In genomic region chr4:145482209-145483021, GRCh38 we compare ENCODE assay signal across 8 cellular contexts. TPM values are rescaled to one million over a fixed set of nuclear protein-coding genes. Genes with fewer than 3 reads are reported as not detected.
A peak's percentile ranks its signal among the peaks of the same experiment; 100 is the strongest.
DNase-seq lines count a peak whose midpoint lies in the region; ATAC-seq and TF ChIP-seq lines count a peak whose summit lies in the region.

No MANE protein-coding gene starts in this region.

- H3K36me3 ChIP-seq in NT2/D1 (ENCODE audit: insufficient read depth, insufficient read length, low read length) (no peaks in the 10 kb centered on the region), gastroesophageal sphincter (no peaks in the 10 kb centered on the region), thymus (ENCODE audit: control insufficient read depth, insufficient read depth) (no peaks in the 10 kb centered on the region)

- 0 to 1% methylated on average over 12 to 15 of the region's 73 CpGs for WGBS in gastroesophageal sphincter (ENCODE audit: low coverage in 1 of 2), 2 donors
- WGBS in thymus: under 1% methylated on average over 73 of the region's 73 CpGs

- peak in 12 of 14 donors; percentile 2 to 79 (median 48) for DNase-seq in C1 segment of cervical spinal cord (lab: John Stamatoyannopoulos, UW)
- DNase-seq in GM19238 (ENCODE audit: insufficient read length, low spot score): peak; percentile 42
- peak; percentile 32 for DNase-seq in NT2/D1 (ENCODE audit: low read depth, low spot score)
- peak; percentile 20 for DNase-seq in activated gamma-delta T cell treated with anti-CD3 and anti-CD28 coated beads, Interleukin-2, amount 50 U/mL, for 16 hours (ENCODE audit: low read depth)
- DNase-seq in non-pigmented ciliary epithelial cell (ENCODE audit: low read depth): peak; percentile 63

- H3K27me3 ChIP-seq in NT2/D1 (ENCODE audit: insufficient read depth, insufficient read length) (no peaks in the 10 kb centered on the region), gastroesophageal sphincter (no peaks in the 10 kb centered on the region), thymus (ENCODE audit: control insufficient read depth, insufficient read depth) (no peaks in the 10 kb centered on the region)

- peak in 1 of 4 experiments; percentile 24 for TF ChIP-seq CTCF in gastroesophageal sphincter (IDR thresholded peaks at IDR 0.05)

- ATAC-seq in HG03442 (IDR thresholded peaks at IDR 0.05; ENCODE audit: unreplicated experiment) (peak; percentile 30), gastroesophageal sphincter (peak; percentile 62)

- peak in 1 of 2 donors; percentile 20 for TF ChIP-seq POLR2A in gastroesophageal sphincter (IDR thresholded peaks at IDR 0.05)

- H3K9me3 ChIP-seq in NT2/D1 (ENCODE audit: insufficient read depth, low read length) (peaks cover 5% of the 10 kb centered on the region; the same call in 1 of the 2 replicates), gastroesophageal sphincter (no peaks in the 10 kb centered on the region), thymus (ENCODE audit: control insufficient read depth) (no peaks in the 10 kb centered on the region)

- peak overlapping the region; percentile 91 to 100 (median 98) for H3K27ac ChIP-seq in gastroesophageal sphincter
- H3K27ac ChIP-seq in thymus (ENCODE audit: low read depth): peak overlapping the region; percentile 97

- H3K4me3 ChIP-seq in NT2/D1 (ENCODE audit: insufficient read length, low read depth): peak overlapping the region; percentile 65
- peak overlapping the region; percentile 90 to 99 for H3K4me3 ChIP-seq in gastroesophageal sphincter
- H3K4me3 ChIP-seq in thymus (ENCODE audit: low read length): peak overlapping the region; percentile 96

- H3K4me1 ChIP-seq in NT2/D1 (ENCODE audit: insufficient read depth, insufficient read length): no peaks in the 10 kb centered on the region
- H3K4me1 ChIP-seq in gastroesophageal sphincter: peaks cover 0 to 57% (median 10%) of the 10 kb centered on the region in 3 donors
- peaks cover 2% of the 10 kb centered on the region for H3K4me1 ChIP-seq in thymus (ENCODE audit: control insufficient read depth, insufficient read depth, low read length)

- no peak for TF ChIP-seq EP300 in gastroesophageal sphincter (IDR thresholded peaks at IDR 0.05)

- peak overlapping the region; percentile 87 for H3K9ac ChIP-seq in NT2/D1 (ENCODE audit: insufficient read length, low read depth)

RNA-seq across cellular contexts. Expression of gene SMAD1, which starts 0.8 kb away (rescaled TPM):
- total RNA-seq in gastroesophageal sphincter: 10 to 100 TPM; 26.3 to 37.8 (median 29.2) TPM
- 6.8 TPM for polyA plus RNA-seq in thymus

Comparison
In these comparisons a context has a peak if more than half of its experiments do, and no peak if none do; other contexts are left out.
1. Peak in every context shown above with its lines: DNase-seq, ATAC-seq, H3K4me3 ChIP-seq and H3K27ac ChIP-seq.